Comparison of ENCODE assay signal across 9 cellular contexts in genomic region chr3:98022978-98023820, GRCh38. TPM values are rescaled to one million over a fixed set of nuclear protein-coding genes. Genes with fewer than 3 reads are reported as not detected.
DNase-seq lines count a peak whose midpoint lies in the region; ATAC-seq and TF ChIP-seq lines count a peak whose summit lies in the region.
"Had no signal": no experiment of that assay in that cellular context is flagged by ENCODE, and none has a peak within 500 bp of the region (broad histone marks: within the 10 kb centered on the region; RNA-seq: fewer than 3 reads in every experiment).

No MANE protein-coding gene starts in this region.

- H3K9me2 ChIP-seq in OCI-LY1 (ENCODE audit: low read depth, low read length) = no peaks in the 10 kb centered on the region

- no peaks in the 10 kb centered on the region for H3K4me1 ChIP-seq in OCI-LY1 (ENCODE audit: insufficient read depth, low read length, severe bottlenecking)

- H3K9ac ChIP-seq in OCI-LY1 (ENCODE audit: low read length) = no peak overlapping the region

- no peaks in the 10 kb centered on the region for H3K27me3 ChIP-seq in OCI-LY1 (ENCODE audit: insufficient read depth, low read length)

- DNase-seq in COLO829 (ENCODE audit: low spot score) (peak; percentile 77), HT1080 (ENCODE audit: low read depth) (peak; percentile 60), epithelial cell of esophagus (ENCODE audit: low read depth) (peak; percentile 80), myocyte (ENCODE audit: low read depth) (peak; percentile 81)
- DNase-seq in activated CD8-positive, alpha-beta memory T cell treated with anti-CD3 and anti-CD28 coated beads, Interleukin-2, amount 50 U/mL, for 48 hours = peak; percentile 100
- peak; percentile 98 for DNase-seq in stimulated activated CD8-positive, alpha-beta memory T cell treated with anti-CD3 and anti-CD28 coated beads, Interleukin-7, amount 100 ng/mL, for 24 hours (ENCODE audit: low read depth)

- peak; percentile 78 for ATAC-seq in GM21367 (IDR thresholded peaks at IDR 0.05; ENCODE audit: unreplicated experiment)

- H3K4me3 ChIP-seq in OCI-LY1 (ENCODE audit: low read depth, low read length, poor library complexity, severe bottlenecking) (no peak overlapping the region), epithelial cell of esophagus (ENCODE audit: low read length) (no peak overlapping the region)

- H3K36me3 ChIP-seq in OCI-LY1 (ENCODE audit: insufficient read depth, low read length) = no peaks in the 10 kb centered on the region

- no peaks in the 10 kb centered on the region for H3K9me3 ChIP-seq in OCI-LY1 (ENCODE audit: low read length)

- no peaks in the 10 kb centered on the region for H3F3A ChIP-seq in OCI-LY1 (ENCODE audit: insufficient read depth, low read length)

- no peak overlapping the region for H3K4me2 ChIP-seq in OCI-LY1 (ENCODE audit: low read length)

- no peak overlapping the region for H2AFZ ChIP-seq in OCI-LY1 (ENCODE audit: low read length)

- no peaks in the 10 kb centered on the region for H4K20me1 ChIP-seq in OCI-LY1 (ENCODE audit: insufficient read depth, low read length)

- no peak overlapping the region for H3K27ac ChIP-seq in OCI-LY1 (ENCODE audit: low read depth, low read length, poor library complexity, severe bottlenecking)

- no peaks in the 10 kb centered on the region for H3K79me2 ChIP-seq in OCI-LY1 (ENCODE audit: insufficient read depth, low read length)

- TF ChIP-seq CTCF in OCI-LY1 (IDR thresholded peaks at IDR 0.05; ENCODE audit: low read length) (peak; percentile 98), epithelial cell of esophagus (IDR thresholded peaks at IDR 0.05; ENCODE audit: insufficient read depth, low read depth, low read length, missing control alignments) (peak; percentile 90)

RNA-seq across cellular contexts. Expression of gene GABRR3, which starts 11.9 kb away (rescaled TPM):
- not detected in 2 replicates for total RNA-seq in HT1080 (2014; rRNA removed; shearing (Covaris generic))
- not detected in 2 replicates for polyA plus RNA-seq in HT1080 (2015; cell fraction: cytosol; rRNA removed)
- not detected in 2 replicates for polyA plus RNA-seq in HT1080 (2015; cell fraction: nucleus; rRNA removed)
- not detected in 2 replicates for total RNA-seq in myocyte
- polyA plus RNA-seq in myocyte (2012) = not detected
- total RNA-seq: activated CD8-positive, alpha-beta memory T cell treated with anti-CD3 and anti-CD28 coated beads for 36 hours had no signal

RNA-seq across cellular contexts. Expression of gene RIOX2, which starts 51.0 kb away (rescaled TPM):
- 39.4 and 43.1 TPM in 2 replicates for total RNA-seq in HT1080 (2014; rRNA removed; shearing (Covaris generic))
- 23.8 and 26.5 TPM in 2 replicates for polyA plus RNA-seq in HT1080 (2015; cell fraction: cytosol; rRNA removed)
- 33.2 and 40.0 TPM in 2 replicates for polyA plus RNA-seq in HT1080 (2015; cell fraction: nucleus; rRNA removed)
- total RNA-seq in myocyte = 24.4 and 36.6 TPM in 2 replicates
- polyA plus RNA-seq in myocyte (2012) = 12.7 TPM
